21 cellular contexts compared by ENCODE assay signal in genomic region chr4:169058312-169058711, GRCh38. TPM values are rescaled to one million over a fixed set of nuclear protein-coding genes. Genes with fewer than 3 reads are reported as not detected.
DNase-seq lines count a peak whose midpoint lies in the region; ATAC-seq and TF ChIP-seq lines count a peak whose summit lies in the region.
"Had no signal": no experiment of that assay in that cellular context is flagged by ENCODE, and none has a peak within 500 bp of the region (broad histone marks: within the 10 kb centered on the region; RNA-seq: fewer than 3 reads in every experiment).

No MANE protein-coding gene starts in this region.

- H3K27ac Mint-ChIP-seq in stimulated activated naive CD8-positive, alpha-beta T cell treated with anti-CD3 and anti-CD28 coated beads, Interleukin-15, amount 100 ng/mL, for 72 hours = no peak overlapping the region
- no peak overlapping the region for H3K27ac Mint-ChIP-seq in WTC11
- H3K27ac Mint-ChIP-seq: B cell; CD8-positive, alpha-beta memory T cell; HFFc6 had no signal

- H3K27me3 Mint-ChIP-seq in stimulated activated naive CD8-positive, alpha-beta T cell treated with anti-CD3 and anti-CD28 coated beads, Interleukin-15, amount 100 ng/mL, for 72 hours = no peaks in the 10 kb centered on the region
- H3K27me3 Mint-ChIP-seq in WTC11 (ENCODE audit: low read depth) = 0 out of 2 replicates have a peak, but pooled peaks cover 2% of the 10 kb centered on the region

- DNase-seq in heart left ventricle = peak; percentile 57 to 77 (median 69)
- no peak for DNase-seq in right atrium auricular region (ENCODE audit: low spot score)
- peak; percentile 55 for DNase-seq in left ventricle myocardium inferior
- DNase-seq in psoas muscle = peak in 1 of 2 donors; percentile 64
- no peak for DNase-seq in 8988T
- no peak for DNase-seq in stimulated activated naive CD8-positive, alpha-beta T cell treated with anti-CD3 and anti-CD28 coated beads, Interleukin-15, amount 100 ng/mL, for 72 hours
- no peak for DNase-seq in WTC11 (ENCODE audit: low spot score)
- DNase-seq: CD8-positive, alpha-beta memory T cell; COR-L47; DMS 273 treated with DMSO at 0.1 percent for 48 hours; DMS53; DND-41; EL; GOT3; H7; HFFc6 had no signal

- no peaks in the 10 kb centered on the region for H3K36me3 Mint-ChIP-seq in WTC11

- WGBS in heart left ventricle, 4 donors = 78 to 95% (median 86%) methylated on average over 7 of the region's 7 CpGs
- WGBS in psoas muscle, 3 donors = 48 to 64% (median 51%) methylated on average over 7 of the region's 7 CpGs

- H3K4me1 ChIP-seq in heart left ventricle = peaks cover 0 to 57% (median 33%) of the 10 kb centered on the region in 12 donors
- peaks cover 0 to 51% of the 10 kb centered on the region in 2 donors for H3K4me1 ChIP-seq in right atrium auricular region
- H3K4me1 ChIP-seq in left ventricle myocardium inferior = peaks cover 47% of the 10 kb centered on the region
- H3K4me1 ChIP-seq in psoas muscle = peaks cover 30% of the 10 kb centered on the region

- POLR2A ChIA-PET in WTC11 (lab: Charles Lee) = no interaction called here

- H3K36me3 ChIP-seq in heart left ventricle (no peaks in the 10 kb centered on the region), right atrium auricular region (no peaks in the 10 kb centered on the region), left ventricle myocardium inferior (no peaks in the 10 kb centered on the region), psoas muscle (ENCODE audit: insufficient read depth in 1 of 2, low read depth in 1 of 2) (no peaks in the 10 kb centered on the region)
- H3K36me3 ChIP-seq: BLaER1 treated with 17β-estradiol and CSF1 and Interleukin-3, amounts not matched to agents 10 nM and 100 nM had no signal

- TF ChIP-seq POLR2A in heart left ventricle (IDR thresholded peaks at IDR 0.05) = no peak

- H3K4me3 Mint-ChIP-seq in stimulated activated naive CD8-positive, alpha-beta T cell treated with anti-CD3 and anti-CD28 coated beads, Interleukin-15, amount 100 ng/mL, for 72 hours = no peak overlapping the region
- H3K4me3 Mint-ChIP-seq in WTC11 = no peak overlapping the region
- H3K4me3 Mint-ChIP-seq: B cell; CD8-positive, alpha-beta memory T cell; HFFc6 had no signal

- CTCF ChIA-PET in WTC11 (lab: Charles Lee) = interaction anchor here (0.6 to 1.4 kb wide), 2 partner anchors 13 to 317 kb away, joined by 3 read pairs; no protein-coding TSS in a partner anchor

- TF ChIP-seq CTCF in heart left ventricle (IDR thresholded peaks at IDR 0.05) (no peak), right atrium auricular region (IDR thresholded peaks at IDR 0.05) (no peak), left ventricle myocardium inferior (IDR thresholded peaks at IDR 0.05; ENCODE audit: borderline replicate concordance) (no peak), psoas muscle (IDR thresholded peaks at IDR 0.05) (no peak), WTC11 (IDR thresholded peaks at IDR 0.05) (no peak)

- H3K27ac ChIP-seq in heart left ventricle = peak overlapping the region; percentile 56 to 93 (median 86)
- H3K27ac ChIP-seq in right atrium auricular region = no peak overlapping the region
- H3K27ac ChIP-seq in left ventricle myocardium inferior (replicated peaks) = peak overlapping the region; percentile 91
- H3K27ac ChIP-seq in psoas muscle = peak overlapping the region; percentile 80
- H3K27ac ChIP-seq: BLaER1 treated with 17β-estradiol and CSF1 and Interleukin-3, amounts not matched to agents 10 nM and 100 nM; HL-60 had no signal

- H3K9me3 Mint-ChIP-seq in stimulated activated naive CD8-positive, alpha-beta T cell treated with anti-CD3 and anti-CD28 coated beads, Interleukin-15, amount 100 ng/mL, for 72 hours = no peaks in the 10 kb centered on the region
- no peaks in the 10 kb centered on the region for H3K9me3 Mint-ChIP-seq in WTC11
- H3K9me3 Mint-ChIP-seq: CD8-positive, alpha-beta memory T cell; HFFc6 had no signal

- no peaks in the 10 kb centered on the region for H3K4me1 Mint-ChIP-seq in stimulated activated naive CD8-positive, alpha-beta T cell treated with anti-CD3 and anti-CD28 coated beads, Interleukin-15, amount 100 ng/mL, for 72 hours
- H3K4me1 Mint-ChIP-seq in WTC11 = peaks cover 4% of the 10 kb centered on the region
- H3K4me1 Mint-ChIP-seq: B cell; CD8-positive, alpha-beta memory T cell had no signal

- intact Hi-C loops in heart left ventricle (cut with DNase I) = loop anchor here in 3 of 10 donors (2.0 to 10.0 kb wide), 3 partner anchors 76 to 216 kb away; partner anchors contain the start of gene SH3RF1 (in 1 of the 3)
- intact Hi-C loops in left ventricle myocardium inferior (cut with micrococcal nuclease) = no loop called here
- intact Hi-C loops in psoas muscle (cut with DNase I) = loop anchor here in 1 of 2 donors (2.0 kb wide), 1 partner anchor 212 kb away; the partner anchor contains the start of gene SH3RF1

- ATAC-seq in heart left ventricle (peak; percentile 36 to 49 (median 44)), psoas muscle (peak; percentile 43 to 79 (median 68)), WTC11 (no peak)
- no peak for ATAC-seq in stimulated activated naive CD8-positive, alpha-beta T cell treated with anti-CD3 and anti-CD28 coated beads, Interleukin-15, amount 100 ng/mL, for 72 hours
- ATAC-seq: GM12878, HCT116 had no signal

- H3K4me3 ChIP-seq in heart left ventricle = no peak overlapping the region
- H3K4me3 ChIP-seq in right atrium auricular region = no peak overlapping the region
- no peak overlapping the region for H3K4me3 ChIP-seq in left ventricle myocardium inferior
- H3K4me3 ChIP-seq in psoas muscle = no peak overlapping the region
- H3K4me3 ChIP-seq: BLaER1 treated with 17β-estradiol and CSF1 and Interleukin-3, amounts not matched to agents 10 nM and 100 nM; GM12878 had no signal

- H3K9me3 ChIP-seq in heart left ventricle (no peaks in the 10 kb centered on the region), right atrium auricular region (no peaks in the 10 kb centered on the region), left ventricle myocardium inferior (replicated peaks) (no peaks in the 10 kb centered on the region), psoas muscle (no peaks in the 10 kb centered on the region)
- H3K9me3 ChIP-seq: BLaER1 treated with 17β-estradiol and CSF1 and Interleukin-3, amounts not matched to agents 10 nM and 100 nM had no signal

- H3K27me3 ChIP-seq in heart left ventricle (no peaks in the 10 kb centered on the region), right atrium auricular region (no peaks in the 10 kb centered on the region), left ventricle myocardium inferior (ENCODE audit: low read depth) (no peaks in the 10 kb centered on the region), psoas muscle (ENCODE audit: insufficient read depth in 3 of 3, low read length in 2 of 3) (no peaks in the 10 kb centered on the region)
- H3K27me3 ChIP-seq: BLaER1 treated with 17β-estradiol and CSF1 and Interleukin-3, amounts not matched to agents 10 nM and 100 nM had no signal

TF ChIP-seq in WTC11, 78 proteins besides CTCF, POLR2A, EP300 and RAD21 (continues in another document):
- TF ChIP-seq PRRX2 (CRISPR knock-in tag; IDR thresholded peaks at IDR 0.05) = no peak
- no peak for TF ChIP-seq SMAD4 (CRISPR knock-in tag; IDR thresholded peaks at IDR 0.05)
- no peak for TF ChIP-seq SP1 (CRISPR knock-in tag; conservative IDR thresholded peaks at IDR 0.05)
- TF ChIP-seq ZNF512 (CRISPR knock-in tag; IDR thresholded peaks at IDR 0.05; ENCODE audit: borderline replicate concordance) = no peak
- no peak for TF ChIP-seq CREB1 (CRISPR knock-in tag; IDR thresholded peaks at IDR 0.05)
- TF ChIP-seq CDX4 (CRISPR knock-in tag; IDR thresholded peaks at IDR 0.05; ENCODE audit: borderline replicate concordance) = no peak
- no peak for TF ChIP-seq JAZF1 (CRISPR knock-in tag; IDR thresholded peaks at IDR 0.05)
- TF ChIP-seq E2F4 (CRISPR knock-in tag; IDR thresholded peaks at IDR 0.05; ENCODE audit: borderline replicate concordance, low read depth) = no peak
- no peak for TF ChIP-seq NFATC4 (CRISPR knock-in tag; IDR thresholded peaks at IDR 0.05)
- no peak for TF ChIP-seq NR2C2 (CRISPR knock-in tag; IDR thresholded peaks at IDR 0.05)
- TF ChIP-seq ZNF396 (CRISPR knock-in tag; IDR thresholded peaks at IDR 0.05; ENCODE audit: borderline replicate concordance) = no peak

RNA-seq across cellular contexts. Expression of gene CBR4, which starts 48.3 kb away (rescaled TPM):
- total RNA-seq in heart left ventricle (10 to 100 TPM; 17.2 to 26.5 (median 24.2) TPM), right atrium auricular region (10 to 100 TPM in 1 of 2 donors, 1 to 10 TPM in 1; 9.9 to 18.9 TPM), left ventricle myocardium inferior (25.9 TPM), psoas muscle (10 to 100 TPM; 10.4 to 18.5 (median 14.9) TPM), WTC11 (2021) (48.1 to 52.6 TPM (median 50.8 TPM) in 3 replicates)
- polyA plus RNA-seq in heart left ventricle (10 to 100 TPM in 1 of 2 donors, 1 to 10 TPM in 1; 8.7 to 15.2 TPM), psoas muscle (10 to 100 TPM in 1 of 3 donors, 1 to 10 TPM in 2; 5.2 to 16.3 (median 8.4) TPM)

Comparison
In these comparisons a context has a peak if more than half of its experiments do, and no peak if none do; other contexts are left out.
1. DNase-seq: peak in heart left ventricle (5 of 5) and left ventricle myocardium inferior (single experiment); none in right atrium auricular region (single experiment), 8988T (single experiment), stimulated activated naive CD8-positive, alpha-beta T cell treated with anti-CD3 and anti-CD28 coated beads, Interleukin-15, amount 100 ng/mL, for 72 hours (0 of 2) and WTC11 (single experiment).
2. H3K27ac ChIP-seq: peak in heart left ventricle (12 of 12), left ventricle myocardium inferior (single experiment) and psoas muscle (single experiment); none in right atrium auricular region (0 of 2).
3. ATAC-seq: peak in heart left ventricle (4 of 4) and psoas muscle (4 of 4); none in stimulated activated naive CD8-positive, alpha-beta T cell treated with anti-CD3 and anti-CD28 coated beads, Interleukin-15, amount 100 ng/mL, for 72 hours (single experiment) and WTC11 (single experiment).